35 cellular contexts compared by ENCODE assay signal in genomic region chr3:156910022-156910421, GRCh38.
"Had no signal": no experiment of that assay in that cellular context is flagged by ENCODE, and none has a peak within 500 bp of the region (broad histone marks: within the 10 kb centered on the region; RNA-seq: fewer than 3 reads in every experiment).

No MANE protein-coding gene starts in this region.

- H3K4me1 Mint-ChIP-seq: activated CD4-positive, alpha-beta T cell treated with anti-CD3 and anti-CD28 coated beads, Interleukin-2, amount 10 ng/mL, durations not matched to agents 24 days and 14 days; activated T-helper 17 cell treated with anti-CD3 and anti-CD28 coated beads, Interleukin-2, amount 50 U/mL, for 72 hours had no signal

- H3K4me3 ChIP-seq: adrenal gland, body of pancreas, MG63, Peyer's patch had no signal

- H3K27me3 ChIP-seq: adrenal gland, body of pancreas, MG63, Peyer's patch had no signal

- ATAC-seq: activated CD8-positive, alpha-beta T cell treated with anti-CD3 and anti-CD28 coated beads for 36 hours; activated naive CD4-positive, alpha-beta T cell treated with anti-CD3 and anti-CD28 coated beads, Interleukin-2, amount 50 U/mL, for 72 hours; activated T-cell treated with anti-CD3 and anti-CD28 coated beads, Interleukin-2, amount 50 U/mL, for 72 hours; activated T-helper 17 cell treated with anti-CD3 and anti-CD28 coated beads, Interleukin-2, amount 50 U/mL, for 72 hours; body of pancreas; PC-3; Right ventricle myocardium inferior had no signal

- H3K27ac ChIP-seq: adrenal gland, body of pancreas, Peyer's patch had no signal

- H3K36me3 ChIP-seq: adrenal gland, MG63, Peyer's patch had no signal

- DNase-seq: activated CD4-positive, alpha-beta T cell treated with anti-CD3 and anti-CD28 coated beads, Interleukin-2, amount 10 ng/mL, durations not matched to agents 24 days and 14 days; activated CD4-positive, alpha-beta T cell treated with anti-CD3 and anti-CD28 coated beads, Interleukin-2, amount 50 U/mL, for 4 hours; activated CD8-positive, alpha-beta T cell treated with anti-CD3 and anti-CD28 coated beads for 36 hours; activated gamma-delta T cell; activated naive CD4-positive, alpha-beta T cell treated with anti-CD3 and anti-CD28 coated beads for 36 hours; activated T-cell treated with anti-CD3 and anti-CD28 coated beads, Interleukin-2, amount 50 U/mL, for 1 hour; activated T-cell treated with anti-CD3 and anti-CD28 coated beads, Interleukin-2, amount 50 U/mL, for 72 hours; adrenal gland; body of pancreas; central memory CD4-positive, alpha-beta T cell; Karpas-422; KBM-7; MG63; NCI-H1048; NCI-H1105 treated with DMSO at 0.1 percent for 48 hours; NCI-H1436; NCI-H187; NCI-H2029 treated with DMSO at 0.1 percent for 48 hours; NCI-H2107; NCI-H226; NCI-H446 treated with DMSO at 0.1 percent for 48 hours; NCI-H524; NCI-H69; NCI-H82; NK-92 treated with Interleukin-12 subunit alpha and Interleukin-12 subunit beta, amount 100 ng/mL, for 24 hours; PC-3; Peyer's patch; RPMI8226; SIG-M5; SW 1271; T-helper 1 cell; T1000 had no signal

- H3K4me3 Mint-ChIP-seq: activated CD4-positive, alpha-beta T cell treated with anti-CD3 and anti-CD28 coated beads, Interleukin-2, amount 10 ng/mL, durations not matched to agents 24 days and 14 days; activated CD8-positive, alpha-beta T cell treated with anti-CD3 and anti-CD28 coated beads for 36 hours; activated naive CD4-positive, alpha-beta T cell treated with anti-CD3 and anti-CD28 coated beads for 36 hours; activated T-cell treated with anti-CD3 and anti-CD28 coated beads, Interleukin-2, amount 50 U/mL, for 72 hours; activated T-helper 17 cell treated with anti-CD3 and anti-CD28 coated beads, Interleukin-2, amount 50 U/mL, for 72 hours had no signal

- H3K9me3 ChIP-seq: adrenal gland, body of pancreas, MG63, Peyer's patch had no signal

- H3K27me3 Mint-ChIP-seq: activated CD8-positive, alpha-beta T cell treated with anti-CD3 and anti-CD28 coated beads for 36 hours; activated T-helper 17 cell treated with anti-CD3 and anti-CD28 coated beads, Interleukin-2, amount 50 U/mL, for 72 hours had no signal

- H3K9me3 Mint-ChIP-seq: activated CD4-positive, alpha-beta T cell treated with anti-CD3 and anti-CD28 coated beads, Interleukin-2, amount 10 ng/mL, durations not matched to agents 24 days and 14 days; activated naive CD4-positive, alpha-beta T cell treated with anti-CD3 and anti-CD28 coated beads for 36 hours had no signal

- H3K4me1 ChIP-seq: adrenal gland, body of pancreas, Peyer's patch had no signal

- H3K27ac Mint-ChIP-seq: activated CD4-positive, alpha-beta T cell treated with anti-CD3 and anti-CD28 coated beads, Interleukin-2, amount 10 ng/mL, durations not matched to agents 24 days and 14 days; activated CD8-positive, alpha-beta T cell treated with anti-CD3 and anti-CD28 coated beads for 36 hours; activated naive CD4-positive, alpha-beta T cell treated with anti-CD3 and anti-CD28 coated beads for 36 hours; activated naive CD4-positive, alpha-beta T cell treated with anti-CD3 and anti-CD28 coated beads, Interleukin-2, amount 50 U/mL, for 72 hours; activated T-cell treated with anti-CD3 and anti-CD28 coated beads, Interleukin-2, amount 50 U/mL, for 72 hours; activated T-helper 17 cell treated with anti-CD3 and anti-CD28 coated beads, Interleukin-2, amount 50 U/mL, for 72 hours had no signal
